Comparison of ENCODE assay signal across 23 cellular contexts in the genomic region with DNA sequence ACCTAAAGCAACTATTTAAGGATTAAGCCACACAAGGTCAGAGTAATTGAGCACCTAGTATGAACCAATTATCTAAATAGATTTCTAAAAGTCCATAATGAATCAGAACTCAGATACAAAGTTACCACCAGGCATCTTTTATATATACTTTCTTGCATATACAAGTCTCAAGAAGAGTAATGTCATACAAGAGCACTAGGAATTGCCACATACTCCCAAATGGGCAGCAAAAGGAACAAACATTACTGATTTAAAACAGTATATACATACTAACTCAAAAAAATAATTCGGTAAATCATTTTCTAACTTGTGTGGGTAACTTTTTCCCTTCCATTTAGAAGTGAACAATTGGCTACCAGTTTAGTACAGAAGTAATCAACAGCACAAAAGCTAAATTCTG. TPM values are rescaled to one million over a fixed set of nuclear protein-coding genes. Genes with fewer than 3 reads are reported as not detected.
DNase-seq lines count a peak whose midpoint lies in the region; ATAC-seq and TF ChIP-seq lines count a peak whose summit lies in the region.
"Had no signal": no experiment of that assay in that cellular context is flagged by ENCODE, and none has a peak within 500 bp of the region (broad histone marks: within the 10 kb centered on the region; RNA-seq: fewer than 3 reads in every experiment).

No MANE protein-coding gene starts in this region.

- H3K27me3 Mint-ChIP-seq in CD4-positive, alpha-beta T cell = no peaks in the 10 kb centered on the region
- no peaks in the 10 kb centered on the region for H3K27me3 Mint-ChIP-seq in activated T-helper 2 cell treated with anti-CD3 and anti-CD28 coated beads, Interferon-gamma antibody, Interleukin-2, Interleukin-4, amounts not matched to agents 10 μg/mL and 5 μg/mL and 100 μg/mL, durations not matched to agents 14 hours and 24 hours and 36 hours (ENCODE audit: low read depth)
- no peaks in the 10 kb centered on the region for H3K27me3 Mint-ChIP-seq in mesothelial cell of epicardium (ENCODE audit: low read depth)

- H3K9me3 Mint-ChIP-seq in CD4-positive, alpha-beta T cell = no peaks in the 10 kb centered on the region
- no peaks in the 10 kb centered on the region for H3K9me3 Mint-ChIP-seq in activated T-helper 2 cell treated with anti-CD3 and anti-CD28 coated beads, Interferon-gamma antibody, Interleukin-2, Interleukin-4, amounts not matched to agents 10 μg/mL and 5 μg/mL and 100 μg/mL, durations not matched to agents 14 hours and 24 hours and 36 hours
- H3K9me3 Mint-ChIP-seq in mesothelial cell of epicardium = no peaks in the 10 kb centered on the region

- H3K9me3 ChIP-seq in CD4-positive, alpha-beta T cell (ENCODE audit: control insufficient read depth, low read length) = no peaks in the 10 kb centered on the region
- H3K9me3 ChIP-seq: mucosa of descending colon, psoas muscle, testis, vagina had no signal

- DNase-seq in CD4-positive, alpha-beta T cell = no peak
- DNase-seq in activated T-helper 2 cell treated with anti-CD3 and anti-CD28 coated beads, Interferon-gamma antibody, Interleukin-2, Interleukin-4, amounts not matched to agents 10 μg/mL and 5 μg/mL and 100 μg/mL, durations not matched to agents 14 hours and 24 hours and 36 hours (ENCODE audit: low spot score) = no peak
- DNase-seq in mesothelial cell of epicardium (ENCODE audit: low spot score in 2 of 2, unreplicated experiment in 2 of 2) (no peak), middle frontal gyrus (ENCODE audit: extremely low spot score, low spot score) (no peak), EL (no peak)
- DNase-seq: activated CD4-positive, CD25-positive, alpha-beta regulatory T cell treated with anti-CD3 and anti-CD28 coated beads, Interleukin-2, amount 50 U/mL, for 72 hours; activated effector memory CD4-positive, alpha-beta T cell treated with Interleukin-2 at 50 U/mL for 16 hours; amniotic stem cell; dermis blood vessel endothelial cell; DND-41; mucosa of descending colon; MV-4-11; NCI-H187; NCI-H526 treated with DMSO at 0.1 percent for 48 hours; psoas muscle; RPMI8226; T-helper 9 cell; testis had no signal

- TF ChIP-seq CTCF in 22Rv1 (IDR thresholded peaks at IDR 0.05) (no peak), mesothelial cell of epicardium (IDR thresholded peaks at IDR 0.05; ENCODE audit: unreplicated experiment) (no peak)
- TF ChIP-seq CTCF in CD4-positive, alpha-beta T cell (IDR thresholded peaks at IDR 0.05) = no peak

- CTCF ChIA-PET in CD4-positive, alpha-beta T cell (lab: Charles Lee) = interaction anchor here (0.6 kb wide), 1 partner anchor 69 kb away, joined by 3 read pairs; no protein-coding TSS in a partner anchor

- intact Hi-C loops in CD4-positive, alpha-beta T cell (cut with DNase I, micrococcal nuclease) = no loop called here
- intact Hi-C loops in activated T-helper 2 cell treated with anti-CD3 and anti-CD28 coated beads, Interferon-gamma antibody, Interleukin-2, Interleukin-4, amounts not matched to agents 10 μg/mL and 5 μg/mL and 100 μg/mL, durations not matched to agents 14 hours and 24 hours and 36 hours (cut with micrococcal nuclease) = no loop called here

- POLR2A ChIA-PET in CD4-positive, alpha-beta T cell (lab: Charles Lee) = interaction anchor here (0.9 kb wide), 1 partner anchor 22 kb away, joined by 5 read pairs; the partner anchor contains the start of gene SERBP1

- peaks cover 44% of the 10 kb centered on the region for H3K36me3 Mint-ChIP-seq in CD4-positive, alpha-beta T cell (ENCODE audit: low read depth)
- peaks cover 64% of the 10 kb centered on the region for H3K36me3 Mint-ChIP-seq in activated T-helper 2 cell treated with anti-CD3 and anti-CD28 coated beads, Interferon-gamma antibody, Interleukin-2, Interleukin-4, amounts not matched to agents 10 μg/mL and 5 μg/mL and 100 μg/mL, durations not matched to agents 14 hours and 24 hours and 36 hours (ENCODE audit: low read depth)
- peaks cover 14% of the 10 kb centered on the region for H3K36me3 Mint-ChIP-seq in mesothelial cell of epicardium

- H3K27ac Mint-ChIP-seq in CD4-positive, alpha-beta T cell = peak overlapping the region; percentile 25
- peak overlapping the region; percentile 31 for H3K27ac Mint-ChIP-seq in activated T-helper 2 cell treated with anti-CD3 and anti-CD28 coated beads, Interferon-gamma antibody, Interleukin-2, Interleukin-4, amounts not matched to agents 10 μg/mL and 5 μg/mL and 100 μg/mL, durations not matched to agents 14 hours and 24 hours and 36 hours
- H3K27ac Mint-ChIP-seq in mesothelial cell of epicardium = peak overlapping the region; percentile 15

- H3K27ac ChIP-seq in 22Rv1 = peak overlapping the region; percentile 8; the same call in 1 of the 2 replicates
- H3K27ac ChIP-seq in CD4-positive, alpha-beta T cell (ENCODE audit: low read depth, low read length) = no peak overlapping the region
- H3K27ac ChIP-seq: cardiac muscle cell, KMS-11, psoas muscle, testis, vagina had no signal

- ATAC-seq in CD4-positive, alpha-beta T cell (ENCODE audit: poor library complexity) = no peak
- no peak for ATAC-seq in activated CD4-positive, CD25-positive, alpha-beta regulatory T cell treated with anti-CD3 and anti-CD28 coated beads, Interleukin-2, amount 50 U/mL, for 24 hours
- ATAC-seq: mucosa of descending colon had no signal

- peaks cover 20% of the 10 kb centered on the region for H3K4me1 Mint-ChIP-seq in CD4-positive, alpha-beta T cell (ENCODE audit: low read depth)
- peaks cover 2% of the 10 kb centered on the region for H3K4me1 Mint-ChIP-seq in activated T-helper 2 cell treated with anti-CD3 and anti-CD28 coated beads, Interferon-gamma antibody, Interleukin-2, Interleukin-4, amounts not matched to agents 10 μg/mL and 5 μg/mL and 100 μg/mL, durations not matched to agents 14 hours and 24 hours and 36 hours (ENCODE audit: low read depth)
- peaks cover 15% of the 10 kb centered on the region for H3K4me1 Mint-ChIP-seq in mesothelial cell of epicardium

- no peak overlapping the region for H3K4me3 Mint-ChIP-seq in CD4-positive, alpha-beta T cell
- no peak overlapping the region for H3K4me3 Mint-ChIP-seq in activated T-helper 2 cell treated with anti-CD3 and anti-CD28 coated beads, Interferon-gamma antibody, Interleukin-2, Interleukin-4, amounts not matched to agents 10 μg/mL and 5 μg/mL and 100 μg/mL, durations not matched to agents 14 hours and 24 hours and 36 hours (ENCODE audit: low read depth)
- no peak overlapping the region for H3K4me3 Mint-ChIP-seq in mesothelial cell of epicardium

- no peaks in the 10 kb centered on the region for H3K27me3 ChIP-seq in CD4-positive, alpha-beta T cell (ENCODE audit: control insufficient read depth, insufficient read depth, low read length)
- H3K27me3 ChIP-seq: cardiac muscle cell, testis, vagina had no signal

RNA-seq across cellular contexts. Expression of gene SERBP1, which starts 22.1 kb away (rescaled TPM):
- total RNA-seq in CD4-positive, alpha-beta T cell = 100 to 1,000 TPM; 128 to 135 TPM
- 484 and 491 TPM in 2 replicates for total RNA-seq in activated T-helper 2 cell treated with anti-CD3 and anti-CD28 coated beads, Interferon-gamma antibody, Interleukin-2, Interleukin-4, amounts not matched to agents 10 μg/mL and 5 μg/mL and 100 μg/mL, durations not matched to agents 14 hours and 24 hours and 36 hours
- 248 to 259 TPM (median 255 TPM) in 3 replicates for total RNA-seq in mesothelial cell of epicardium
